9 cellular contexts compared by ENCODE assay signal in genomic region chr21:33951276-33952178, GRCh38. TPM values are rescaled to one million over a fixed set of nuclear protein-coding genes. Genes with fewer than 3 reads are reported as not detected.
DNase-seq lines count a peak whose midpoint lies in the region; ATAC-seq lines count a peak whose summit lies in the region.
"Had no signal": no experiment of that assay in that cellular context is flagged by ENCODE, and none has a peak within 500 bp of the region (broad histone marks: within the 10 kb centered on the region; RNA-seq: fewer than 3 reads in every experiment).

No MANE protein-coding gene starts in this region.

- peaks cover 44% of the 10 kb centered on the region for H3K36me3 Mint-ChIP-seq in activated T-helper 2 cell treated with anti-CD3 and anti-CD28 coated beads, Interferon-gamma antibody, Interleukin-2, Interleukin-4, amounts not matched to agents 10 μg/mL and 5 μg/mL and 100 μg/mL, durations not matched to agents 14 hours and 24 hours and 36 hours (ENCODE audit: low read depth)
- H3K36me3 Mint-ChIP-seq in memory B cell: no peaks in the 10 kb centered on the region

- peak overlapping the region; percentile 94 for H3K27ac Mint-ChIP-seq in activated T-helper 2 cell treated with anti-CD3 and anti-CD28 coated beads, Interferon-gamma antibody, Interleukin-2, Interleukin-4, amounts not matched to agents 10 μg/mL and 5 μg/mL and 100 μg/mL, durations not matched to agents 14 hours and 24 hours and 36 hours
- H3K27ac Mint-ChIP-seq in memory B cell: peak overlapping the region; percentile 73

- peak; percentile 11 for DNase-seq in stimulated activated CD4-positive, alpha-beta T cell treated with anti-CD3 and anti-CD28 coated beads, Interleukin-1b, Interleukin-23, amount 100 ng/mL, for 48 hours
- no peak for DNase-seq in stimulated activated CD4-positive, alpha-beta T cell treated with anti-CD3 and anti-CD28 coated beads, Interleukin-2, amount 100 ng/mL, for 48 hours
- DNase-seq in activated T-helper 2 cell treated with anti-CD3 and anti-CD28 coated beads, Interferon-gamma antibody, Interleukin-2, Interleukin-4, amounts not matched to agents 10 μg/mL and 5 μg/mL and 100 μg/mL, durations not matched to agents 14 hours and 24 hours and 36 hours (ENCODE audit: low spot score): no peak
- DNase-seq in memory B cell (ENCODE audit: low spot score in 2 of 2) (no peak), ureter (ENCODE audit: low spot score) (peak; percentile 22), NCI-H510A treated with DMSO at 0.1 percent for 48 hours (lab: John Stamatoyannopoulos, UW) (no peak), globus pallidus (ENCODE audit: low spot score) (no peak), SKM-1 (lab: John Stamatoyannopoulos, UW; ENCODE audit: unreplicated experiment) (no peak)
- DNase-seq: NK-92 treated with Interleukin-12 subunit alpha and Interleukin-12 subunit beta, amount 100 ng/mL, for 24 hours had no signal

- intact Hi-C loops in activated T-helper 2 cell treated with anti-CD3 and anti-CD28 coated beads, Interferon-gamma antibody, Interleukin-2, Interleukin-4, amounts not matched to agents 10 μg/mL and 5 μg/mL and 100 μg/mL, durations not matched to agents 14 hours and 24 hours and 36 hours (cut with micrococcal nuclease): no loop called here

- H3K4me3 Mint-ChIP-seq in activated T-helper 2 cell treated with anti-CD3 and anti-CD28 coated beads, Interferon-gamma antibody, Interleukin-2, Interleukin-4, amounts not matched to agents 10 μg/mL and 5 μg/mL and 100 μg/mL, durations not matched to agents 14 hours and 24 hours and 36 hours (ENCODE audit: low read depth): peak overlapping the region; percentile 46
- peak overlapping the region; percentile 59 for H3K4me3 Mint-ChIP-seq in memory B cell

- ATAC-seq in memory B cell (ENCODE audit: low read depth): no peak

- H3K9me3 Mint-ChIP-seq in activated T-helper 2 cell treated with anti-CD3 and anti-CD28 coated beads, Interferon-gamma antibody, Interleukin-2, Interleukin-4, amounts not matched to agents 10 μg/mL and 5 μg/mL and 100 μg/mL, durations not matched to agents 14 hours and 24 hours and 36 hours: peaks cover 3% of the 10 kb centered on the region
- H3K9me3 Mint-ChIP-seq in memory B cell: no peaks in the 10 kb centered on the region

- H3K4me1 Mint-ChIP-seq in activated T-helper 2 cell treated with anti-CD3 and anti-CD28 coated beads, Interferon-gamma antibody, Interleukin-2, Interleukin-4, amounts not matched to agents 10 μg/mL and 5 μg/mL and 100 μg/mL, durations not matched to agents 14 hours and 24 hours and 36 hours (ENCODE audit: low read depth): peaks cover 70% of the 10 kb centered on the region
- H3K4me1 Mint-ChIP-seq in memory B cell: peaks cover 37% of the 10 kb centered on the region

- no peaks in the 10 kb centered on the region for H3K27me3 Mint-ChIP-seq in activated T-helper 2 cell treated with anti-CD3 and anti-CD28 coated beads, Interferon-gamma antibody, Interleukin-2, Interleukin-4, amounts not matched to agents 10 μg/mL and 5 μg/mL and 100 μg/mL, durations not matched to agents 14 hours and 24 hours and 36 hours (ENCODE audit: low read depth)
- H3K27me3 Mint-ChIP-seq in memory B cell: peaks cover 2% of the 10 kb centered on the region

RNA-seq across cellular contexts. Expression of gene ATP5PO, which starts 35.9 kb away (rescaled TPM):
- total RNA-seq in activated T-helper 2 cell treated with anti-CD3 and anti-CD28 coated beads, Interferon-gamma antibody, Interleukin-2, Interleukin-4, amounts not matched to agents 10 μg/mL and 5 μg/mL and 100 μg/mL, durations not matched to agents 14 hours and 24 hours and 36 hours: 185 and 186 TPM in 2 replicates
- 188 TPM for total RNA-seq in ureter

Comparison
In these comparisons a context has a peak if more than half of its experiments do, and no peak if none do; other contexts are left out.
1. DNase-seq: peak in stimulated activated CD4-positive, alpha-beta T cell treated with anti-CD3 and anti-CD28 coated beads, Interleukin-1b, Interleukin-23, amount 100 ng/mL, for 48 hours (single experiment) and ureter (single experiment); none in stimulated activated CD4-positive, alpha-beta T cell treated with anti-CD3 and anti-CD28 coated beads, Interleukin-2, amount 100 ng/mL, for 48 hours (0 of 2), activated T-helper 2 cell treated with anti-CD3 and anti-CD28 coated beads, Interferon-gamma antibody, Interleukin-2, Interleukin-4, amounts not matched to agents 10 μg/mL and 5 μg/mL and 100 μg/mL, durations not matched to agents 14 hours and 24 hours and 36 hours (single experiment), memory B cell (0 of 2), NCI-H510A treated with DMSO at 0.1 percent for 48 hours (single experiment), globus pallidus (single experiment) and SKM-1 (single experiment).